26 cellular contexts compared by ENCODE assay signal in the genomic region with DNA sequence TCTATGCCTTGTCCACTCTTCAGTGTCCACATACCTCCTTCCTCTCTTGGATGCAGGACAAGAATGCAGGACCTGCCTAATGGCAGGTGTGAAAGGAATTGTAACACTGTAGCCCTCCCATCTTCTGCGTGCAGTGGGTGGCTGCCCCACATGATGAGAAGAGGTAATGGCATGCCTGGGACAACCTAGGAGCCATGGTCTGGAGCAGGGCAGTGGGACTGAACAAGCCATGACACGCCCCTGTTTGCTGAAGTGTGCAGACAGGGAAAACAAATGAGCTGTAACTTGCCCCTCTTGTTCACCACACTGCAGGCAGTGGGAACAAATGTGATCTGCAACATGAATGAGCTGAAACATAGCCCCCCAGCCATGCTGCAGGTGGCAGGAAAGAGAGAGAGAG.
"Had no signal": no experiment of that assay in that cellular context is flagged by ENCODE, and none has a peak within 500 bp of the region (broad histone marks: within the 10 kb centered on the region; RNA-seq: fewer than 3 reads in every experiment).

No MANE protein-coding gene starts in this region.

- H3K4me3 Mint-ChIP-seq: activated CD4-positive, alpha-beta memory T cell treated with anti-CD3 and anti-CD28 coated beads, Interleukin-2, amount 10 ng/mL, durations not matched to agents 7 days and 5 days; activated CD4-positive, alpha-beta T cell treated with anti-CD3 and anti-CD28 coated beads for 36 hours; activated naive CD4-positive, alpha-beta T cell treated with anti-CD3 and anti-CD28 coated beads, Interleukin-2, amount 10 ng/mL, durations not matched to agents 7 days and 5 days; activated naive CD8-positive, alpha-beta T cell treated with anti-CD3 and anti-CD28 coated beads for 36 hours; activated T-cell treated with anti-CD3 and anti-CD28 coated beads, Interleukin-2, amount 50 U/mL, for 72 hours; T-cell had no signal

- H3K27ac Mint-ChIP-seq: activated CD4-positive, alpha-beta memory T cell treated with anti-CD3 and anti-CD28 coated beads, Interleukin-2, amount 10 ng/mL, durations not matched to agents 7 days and 5 days; activated CD4-positive, alpha-beta T cell treated with anti-CD3 and anti-CD28 coated beads for 36 hours; activated naive CD4-positive, alpha-beta T cell treated with anti-CD3 and anti-CD28 coated beads, Interleukin-2, amount 10 ng/mL, durations not matched to agents 7 days and 5 days; activated naive CD8-positive, alpha-beta T cell treated with anti-CD3 and anti-CD28 coated beads for 36 hours; activated T-cell treated with anti-CD3 and anti-CD28 coated beads, Interleukin-2, amount 50 U/mL, for 72 hours; activated T-helper 2 cell treated with anti-CD3 and anti-CD28 coated beads, Interferon-gamma antibody, Interleukin-2, Interleukin-4, amounts not matched to agents 10 μg/mL and 5 μg/mL and 100 μg/mL, durations not matched to agents 14 hours and 24 hours and 36 hours; T-cell had no signal

- H3K27me3 ChIP-seq: brain microvascular endothelial cell had no signal

- FAIRE-seq: TTC549 had no signal

- H3K27me3 Mint-ChIP-seq: activated CD4-positive, alpha-beta memory T cell treated with anti-CD3 and anti-CD28 coated beads, Interleukin-2, amount 10 ng/mL, durations not matched to agents 7 days and 5 days; activated CD4-positive, alpha-beta T cell treated with anti-CD3 and anti-CD28 coated beads for 36 hours; activated naive CD4-positive, alpha-beta T cell treated with anti-CD3 and anti-CD28 coated beads, Interleukin-2, amount 10 ng/mL, durations not matched to agents 7 days and 5 days; activated naive CD8-positive, alpha-beta T cell treated with anti-CD3 and anti-CD28 coated beads for 36 hours; T-cell had no signal

- H3K36me3 ChIP-seq: brain microvascular endothelial cell had no signal

- H3K36me3 Mint-ChIP-seq: activated naive CD4-positive, alpha-beta T cell treated with anti-CD3 and anti-CD28 coated beads, Interleukin-2, amount 10 ng/mL, durations not matched to agents 7 days and 5 days; activated naive CD8-positive, alpha-beta T cell treated with anti-CD3 and anti-CD28 coated beads for 36 hours; T-cell had no signal

- DNase-seq: activated CD4-positive, alpha-beta memory T cell treated with anti-CD3 and anti-CD28 coated beads, Interleukin-2, amount 10 ng/mL, durations not matched to agents 7 days and 5 days; activated CD4-positive, alpha-beta T cell treated with anti-CD3 and anti-CD28 coated beads for 36 hours; activated CD4-positive, alpha-beta T cell treated with anti-CD3 and anti-CD28 coated beads, Interleukin-2, amount 50 U/mL, for 1 hour; activated CD4-positive, CD25-positive, alpha-beta regulatory T cell; activated gamma-delta T cell treated with Interleukin-2 at 50 U/mL for 16 hours; activated naive CD4-positive, alpha-beta T cell treated with anti-CD3 and anti-CD28 coated beads, Interleukin-2, amount 10 ng/mL, durations not matched to agents 7 days and 5 days; activated naive CD8-positive, alpha-beta T cell treated with anti-CD3 and anti-CD28 coated beads for 36 hours; activated T-cell treated with anti-CD3 and anti-CD28 coated beads for 4 hours; activated T-cell treated with anti-CD3 and anti-CD28 coated beads, Interleukin-2, amount 50 U/mL, for 72 hours; brain microvascular endothelial cell; central memory CD4-positive, alpha-beta T cell; KG1; NCI-H1048; NCI-H1930; NCI-H446; NCI-H524 treated with DMSO at 0.1 percent for 48 hours; NK-92 treated with Interleukin-12 subunit alpha and Interleukin-12 subunit beta, amount 100 ng/mL, for 24 hours; OCI-M1; RPMI8226; T-cell; T-helper 2 cell; T1000 had no signal

- ATAC-seq: activated CD4-positive, alpha-beta T cell treated with anti-CD3 and anti-CD28 coated beads for 36 hours; activated T-cell treated with anti-CD3 and anti-CD28 coated beads, Interleukin-2, amount 50 U/mL, for 72 hours; Panc1; T-cell had no signal

- H3K4me1 Mint-ChIP-seq: activated CD4-positive, alpha-beta memory T cell treated with anti-CD3 and anti-CD28 coated beads, Interleukin-2, amount 10 ng/mL, durations not matched to agents 7 days and 5 days; activated CD4-positive, alpha-beta T cell treated with anti-CD3 and anti-CD28 coated beads for 36 hours; activated naive CD4-positive, alpha-beta T cell treated with anti-CD3 and anti-CD28 coated beads, Interleukin-2, amount 10 ng/mL, durations not matched to agents 7 days and 5 days; activated naive CD8-positive, alpha-beta T cell treated with anti-CD3 and anti-CD28 coated beads for 36 hours; T-cell had no signal

- H3K4me3 ChIP-seq: SK-N-MC had no signal
